Comparison of ENCODE assay signal across 2 cellular contexts in the genomic region with DNA sequence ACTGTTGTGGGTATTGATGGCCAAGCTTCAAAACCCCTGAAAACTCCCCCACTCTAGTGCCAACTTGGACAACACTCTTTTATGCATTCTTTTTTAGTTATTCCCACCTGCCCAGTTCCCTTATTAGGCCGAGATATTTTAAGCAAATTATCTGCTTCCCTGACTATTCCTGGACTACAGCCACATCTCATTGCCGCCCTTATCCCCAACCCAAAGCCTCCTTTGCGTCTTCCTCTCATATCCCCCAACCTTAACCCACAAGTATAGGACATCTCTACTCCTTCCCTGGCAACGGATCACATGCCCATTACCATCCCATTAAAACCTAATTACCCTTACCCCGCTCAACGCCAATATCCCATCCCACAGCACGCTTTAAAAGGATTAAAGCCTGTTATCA. TPM values are rescaled to one million over a fixed set of nuclear protein-coding genes. Genes with fewer than 3 reads are reported as not detected.
"Had no signal": no experiment of that assay in that cellular context is flagged by ENCODE, and none has a peak within 500 bp of the region (broad histone marks: within the 10 kb centered on the region; RNA-seq: fewer than 3 reads in every experiment).

No MANE protein-coding gene starts in this region.

RNA-seq across cellular contexts. Expression of gene IL6, which starts 21.1 kb away (rescaled TPM):
- total RNA-seq: activated CD8-positive, alpha-beta T cell treated with anti-CD3 and anti-CD28 coated beads for 36 hours; T-helper 2 cell treated with Interferon-gamma antibody and Interleukin-4, amounts not matched to agents 100 ng/mL and 5 ng/mL, for 36 hours had no signal
